Comparison of ENCODE assay signal across 8 cellular contexts in the genomic region with DNA sequence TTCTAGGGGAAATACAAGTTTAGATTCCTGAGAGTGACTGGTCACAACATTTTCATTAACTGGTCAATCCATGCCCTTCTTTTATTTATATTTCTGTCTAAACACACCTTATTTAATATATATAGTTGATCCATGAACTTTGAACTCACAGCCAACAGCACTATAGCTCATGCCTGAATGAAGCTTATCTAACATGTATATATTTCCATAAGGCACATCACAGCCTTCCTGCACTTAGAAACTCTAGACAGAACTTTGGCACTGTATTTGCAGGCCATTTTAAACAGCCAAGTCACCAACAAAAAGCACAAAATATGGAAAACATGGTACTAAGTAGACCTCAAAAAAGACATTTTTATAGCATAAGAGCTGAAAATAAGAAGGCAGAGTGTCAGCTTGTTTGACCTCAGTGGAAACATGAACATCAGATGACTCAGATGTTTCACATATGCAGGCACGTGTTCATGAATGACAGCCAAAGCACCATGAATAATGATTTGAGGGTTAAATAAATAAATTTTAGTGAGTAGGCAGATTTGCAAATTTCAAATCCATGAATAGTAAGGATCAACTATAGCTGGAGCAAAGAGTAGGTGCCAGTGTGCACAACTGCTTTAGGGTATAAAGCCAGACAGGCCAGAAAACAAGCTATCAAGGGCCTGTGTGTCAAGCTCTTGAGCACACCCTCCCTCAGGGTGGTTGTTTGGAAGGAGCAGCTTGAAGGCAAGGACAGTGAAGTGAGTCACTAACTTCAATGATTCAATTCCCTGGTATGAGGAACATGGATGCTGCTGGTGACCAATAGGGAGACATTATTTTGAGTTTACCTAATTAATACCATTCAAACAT.
DNase-seq lines count a peak whose midpoint lies in the region; ATAC-seq and FAIRE-seq lines count a peak whose summit lies in the region.
"Had no signal": no experiment of that assay in that cellular context is flagged by ENCODE, and none has a peak within 500 bp of the region (broad histone marks: within the 10 kb centered on the region; RNA-seq: fewer than 3 reads in every experiment).

No MANE protein-coding gene starts in this region.

- ATAC-seq in stimulated activated naive CD8-positive, alpha-beta T cell treated with anti-CD3 and anti-CD28 coated beads, Interleukin-15, amount 100 ng/mL, for 72 hours: peak; percentile 75
- ATAC-seq in HG03175 (IDR thresholded peaks at IDR 0.05; ENCODE audit: unreplicated experiment): no peak

- no peak overlapping the region for H3K4me3 Mint-ChIP-seq in stimulated activated naive CD8-positive, alpha-beta T cell treated with anti-CD3 and anti-CD28 coated beads, Interleukin-15, amount 100 ng/mL, for 72 hours

- FAIRE-seq in RCC 7860 (lab: Jason Lieb, UNC): peak; percentile 80
- FAIRE-seq: H1 had no signal

- no peaks in the 10 kb centered on the region for H3K27me3 Mint-ChIP-seq in stimulated activated naive CD8-positive, alpha-beta T cell treated with anti-CD3 and anti-CD28 coated beads, Interleukin-15, amount 100 ng/mL, for 72 hours

- H3K27ac Mint-ChIP-seq in stimulated activated naive CD8-positive, alpha-beta T cell treated with anti-CD3 and anti-CD28 coated beads, Interleukin-15, amount 100 ng/mL, for 72 hours: no peak overlapping the region

- peak; percentile 98 for DNase-seq in HCEC 1CT
- peak; percentile 83 for DNase-seq in RCC 7860 (ENCODE audit: low spot score)
- DNase-seq in fibroblast of peridontal ligament (ENCODE audit: extremely low read depth): peak; percentile 95
- no peak for DNase-seq in stimulated activated naive CD8-positive, alpha-beta T cell treated with anti-CD3 and anti-CD28 coated beads, Interleukin-15, amount 100 ng/mL, for 72 hours
- DNase-seq in NOMO-1 treated with DMSO at 0.1 percent for 48 hours (lab: John Stamatoyannopoulos, UW; ENCODE audit: unreplicated experiment): no peak
- DNase-seq in Kasumi-1 (lab: John Stamatoyannopoulos, UW): no peak

- H3K9me3 Mint-ChIP-seq in stimulated activated naive CD8-positive, alpha-beta T cell treated with anti-CD3 and anti-CD28 coated beads, Interleukin-15, amount 100 ng/mL, for 72 hours: no peaks in the 10 kb centered on the region

- peaks cover 10% of the 10 kb centered on the region for H3K4me1 Mint-ChIP-seq in stimulated activated naive CD8-positive, alpha-beta T cell treated with anti-CD3 and anti-CD28 coated beads, Interleukin-15, amount 100 ng/mL, for 72 hours

Comparison
In these comparisons a context has a peak if more than half of its experiments do, and no peak if none do; other contexts are left out.
1. DNase-seq: peak in HCEC 1CT (single experiment), RCC 7860 (single experiment) and fibroblast of peridontal ligament (single experiment); none in stimulated activated naive CD8-positive, alpha-beta T cell treated with anti-CD3 and anti-CD28 coated beads, Interleukin-15, amount 100 ng/mL, for 72 hours (0 of 2), NOMO-1 treated with DMSO at 0.1 percent for 48 hours (single experiment) and Kasumi-1 (0 of 2).